ENCODE assay signal across 16 cellular contexts in genomic region chr6:117552618-117553017, GRCh38.
"Had no signal": no experiment of that assay in that cellular context is flagged by ENCODE, and none has a peak within 500 bp of the region (broad histone marks: within the 10 kb centered on the region; RNA-seq: fewer than 3 reads in every experiment).

No MANE protein-coding gene starts in this region.

- H3K27ac ChIP-seq: breast epithelium, lower lobe of right lung, pancreas, tibial nerve had no signal

- H3K36me3 ChIP-seq: breast epithelium, pancreas had no signal

- H3K27me3 ChIP-seq: breast epithelium, pancreas, tibial nerve had no signal

- DNase-seq: activated CD4-positive, CD25-positive, alpha-beta regulatory T cell treated with anti-CD3 and anti-CD28 coated beads, Interleukin-2, amount 50 U/mL, for 72 hours; activated naive CD8-positive, alpha-beta T cell treated with anti-CD3 and anti-CD28 coated beads for 36 hours; cerebellar nuclear complex; effector memory CD8-positive, alpha-beta T cell; head of caudate nucleus; immature natural killer cell; left cardiac atrium; lower lobe of right lung; naive B cell; pancreas; stimulated activated CD4-positive, alpha-beta T cell treated with anti-CD3 and anti-CD28 coated beads, Interleukin-2, amount 100 ng/mL, for 48 hours; stimulated activated naive B cell treated with anti-CD40 and anti-IgM and Interleukin-4, amounts not matched to agents 10 μg/mL and 1 μg/mL and 100 μg/mL, for 72 hours; substantia nigra; T1000 had no signal

- H3K4me3 ChIP-seq: breast epithelium, lower lobe of right lung, pancreas, tibial nerve had no signal

- H3K4me1 ChIP-seq: breast epithelium, pancreas had no signal

- ATAC-seq: effector memory CD8-positive, alpha-beta T cell; left cardiac atrium; lower lobe of right lung; pancreas; stimulated activated naive B cell treated with anti-CD40 and anti-IgM and Interleukin-4, amounts not matched to agents 10 μg/mL and 1 μg/mL and 100 μg/mL, for 72 hours had no signal

- H3K9me3 ChIP-seq: breast epithelium, lower lobe of right lung, pancreas, tibial nerve had no signal
